13 cellular contexts compared by ENCODE assay signal in the genomic region with DNA sequence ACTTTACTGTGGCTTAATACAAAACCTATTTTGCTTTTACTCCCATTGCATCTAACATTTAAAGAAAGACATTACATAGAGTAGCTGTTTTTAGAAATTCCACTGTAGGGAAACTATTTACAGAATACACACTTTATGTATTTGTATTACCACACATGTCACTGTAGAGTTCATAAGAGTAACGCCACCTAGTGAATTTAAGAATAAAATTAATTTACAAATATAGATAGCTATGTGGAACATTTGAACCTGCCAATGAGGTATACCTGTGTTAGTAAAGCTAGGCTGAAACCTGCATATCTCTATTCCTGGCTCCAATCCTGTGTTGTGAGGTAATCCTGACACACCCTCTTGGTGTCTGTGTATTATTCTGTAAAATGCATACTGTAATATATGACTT.
A peak's percentile ranks its signal among the peaks of the same experiment; 100 is the strongest.
DNase-seq lines count a peak whose midpoint lies in the region; ATAC-seq and TF ChIP-seq lines count a peak whose summit lies in the region.
"Had no signal": no experiment of that assay in that cellular context is flagged by ENCODE, and none has a peak within 500 bp of the region (broad histone marks: within the 10 kb centered on the region; RNA-seq: fewer than 3 reads in every experiment).

No MANE protein-coding gene starts in this region.

- no peaks in the 10 kb centered on the region for H4K20me1 ChIP-seq in BLaER1
- H4K20me1 ChIP-seq in SU-DHL-6 (ENCODE audit: low read depth, low read length) = no peaks in the 10 kb centered on the region

- H3K9ac ChIP-seq in BLaER1 = no peak overlapping the region
- no peak overlapping the region for H3K9ac ChIP-seq in SU-DHL-6 (ENCODE audit: low read length)

- H3K9me3 ChIP-seq in BLaER1 = no peaks in the 10 kb centered on the region
- no peaks in the 10 kb centered on the region for H3K9me3 ChIP-seq in SU-DHL-6 (ENCODE audit: insufficient read depth, low read length)
- H3K9me3 ChIP-seq in vagina = no peaks in the 10 kb centered on the region
- H3K9me3 ChIP-seq: colonic mucosa, uterus had no signal

- H3K4me1 ChIP-seq in BLaER1 = peaks cover 30% of the 10 kb centered on the region
- H3K4me1 ChIP-seq in vagina = peaks cover 13% of the 10 kb centered on the region
- H3K4me1 ChIP-seq: colonic mucosa, uterus had no signal

- in situ Hi-C loops in GM13976 (cut with MboI; ENCODE audit: low sequenced_read_pairs, unreplicated experiment) = no loop called here

- no peak overlapping the region for H2AFZ ChIP-seq in SU-DHL-6 (ENCODE audit: low read depth, low read length, severe bottlenecking)

- no peak overlapping the region for H3K4me3 ChIP-seq in BLaER1
- no peak overlapping the region for H3K4me3 ChIP-seq in GM06990 (replicated peaks; ENCODE audit: low read depth, low read length)
- no peak overlapping the region for H3K4me3 ChIP-seq in SU-DHL-6 (ENCODE audit: insufficient read depth, low read length, poor library complexity, severe bottlenecking)
- H3K4me3 ChIP-seq in fibroblast of villous mesenchyme (ENCODE audit: low read depth, low read length) = no peak overlapping the region
- H3K4me3 ChIP-seq in vagina = no peak overlapping the region
- H3K4me3 ChIP-seq: colonic mucosa, uterus had no signal

- H3K36me3 ChIP-seq in BLaER1 (no peaks in the 10 kb centered on the region), GM06990 (ENCODE audit: control insufficient read depth, insufficient read depth, low read length) (no peaks in the 10 kb centered on the region), SU-DHL-6 (ENCODE audit: low read length) (no peaks in the 10 kb centered on the region), vagina (no peaks in the 10 kb centered on the region)
- H3K36me3 ChIP-seq: colonic mucosa, uterus had no signal

- intact Hi-C loops in vagina (cut with DNase I) = no loop called here

- no peak for DNase-seq in GM06990 (ENCODE audit: extremely low read depth, insufficient read length)
- no peak for DNase-seq in fibroblast of villous mesenchyme (ENCODE audit: low read depth)
- DNase-seq in vagina (ENCODE audit: extremely low spot score in 2 of 2) = no peak
- no peak for DNase-seq in GM13976 (ENCODE audit: low spot score)
- no peak for DNase-seq in NCI-H2107 (lab: John Stamatoyannopoulos, UW)
- DNase-seq: colonic mucosa, mesendoderm, NCI-H146, uterus had no signal

- TF ChIP-seq POLR2A in vagina (IDR thresholded peaks at IDR 0.05) = no peak

- no peak overlapping the region for H3K27ac ChIP-seq in BLaER1
- no peak overlapping the region for H3K27ac ChIP-seq in SU-DHL-6 (ENCODE audit: low read depth, low read length)
- no peak overlapping the region for H3K27ac ChIP-seq in vagina
- H3K27ac ChIP-seq: colonic mucosa, HL-60 had no signal

- TF ChIP-seq CTCF in GM06990 (IDR thresholded peaks at IDR 0.05; ENCODE audit: insufficient read depth, low read length, poor library complexity, severe bottlenecking) = peak; percentile 2
- peak; percentile 38 for TF ChIP-seq CTCF in SU-DHL-6 (IDR thresholded peaks at IDR 0.05; ENCODE audit: insufficient read depth, low read length, poor library complexity, severe bottlenecking)
- peak; percentile 13 for TF ChIP-seq CTCF in fibroblast of villous mesenchyme (IDR thresholded peaks at IDR 0.05; ENCODE audit: insufficient read depth, low read depth, low read length)
- TF ChIP-seq CTCF in vagina (IDR thresholded peaks at IDR 0.05) = no peak
- TF ChIP-seq CTCF in GM13976 (IDR thresholded peaks at IDR 0.05; ENCODE audit: borderline replicate concordance, control extremely low read depth, extremely low read depth, insufficient read depth, missing control alignments) = no peak

- H3K79me2 ChIP-seq in SU-DHL-6 (ENCODE audit: insufficient read depth, low read length) = no peaks in the 10 kb centered on the region

- no peaks in the 10 kb centered on the region for H3K9me2 ChIP-seq in SU-DHL-6 (replicated peaks; ENCODE audit: insufficient read depth, low read length)

- no peak for ATAC-seq in GM21447 (IDR thresholded peaks at IDR 0.05; ENCODE audit: unreplicated experiment)

- no peaks in the 10 kb centered on the region for H3F3A ChIP-seq in SU-DHL-6 (ENCODE audit: insufficient read depth)

- H3K4me2 ChIP-seq in BLaER1 (peak overlapping the region; percentile 74; the same call in 1 of the 2 replicates), SU-DHL-6 (ENCODE audit: low read depth, low read length, poor library complexity, severe bottlenecking) (no peak overlapping the region)

- H3K27me3 ChIP-seq in BLaER1 = no peaks in the 10 kb centered on the region
- peaks cover 5% of the 10 kb centered on the region; the same call in 1 of the 2 replicates for H3K27me3 ChIP-seq in GM06990 (replicated peaks; ENCODE audit: control insufficient read depth, insufficient read depth, low read length)
- no peaks in the 10 kb centered on the region for H3K27me3 ChIP-seq in SU-DHL-6 (ENCODE audit: low read length)
- H3K27me3 ChIP-seq in vagina = no peaks in the 10 kb centered on the region
- H3K27me3 ChIP-seq: colonic mucosa, uterus had no signal

Comparison
In these comparisons a context has a peak if more than half of its experiments do, and no peak if none do; other contexts are left out.
1. CTCF ChIP-seq: peak in GM06990 (single experiment), SU-DHL-6 (single experiment) and fibroblast of villous mesenchyme (single experiment); none in vagina (0 of 3) and GM13976 (single experiment).